In genomic region chr11:10503217-10503616, GRCh38 we compare ENCODE assay signal across 20 cellular contexts. TPM values are rescaled to one million over a fixed set of nuclear protein-coding genes. Genes with fewer than 3 reads are reported as not detected.
A peak's percentile ranks its signal among the peaks of the same experiment; 100 is the strongest.
DNase-seq lines count a peak whose midpoint lies in the region; ATAC-seq, FAIRE-seq and TF ChIP-seq lines count a peak whose summit lies in the region.
"Had no signal": no experiment of that assay in that cellular context is flagged by ENCODE, and none has a peak within 500 bp of the region (broad histone marks: within the 10 kb centered on the region; RNA-seq: fewer than 3 reads in every experiment).

No MANE protein-coding gene starts in this region.

- H3K4me3 Mint-ChIP-seq in IgD-negative memory B cell (peak overlapping the region in 3 of 4 donors; percentile 3 to 70 (median 25)), memory B cell (peak overlapping the region; percentile 11)
- H3K4me3 Mint-ChIP-seq: activated T-cell treated with anti-CD3 and anti-CD28 coated beads, Interleukin-2, amount 50 U/mL, for 72 hours; GM23338; neural progenitor cell; stimulated activated naive CD8-positive, alpha-beta T cell treated with anti-CD3 and anti-CD28 coated beads, Interleukin-15, Interleukin-2, amounts not matched to agents 100 ng/mL and 50 ng/mL, for 24 hours; type B pancreatic cell had no signal

- H3K36me3 Mint-ChIP-seq in IgD-negative memory B cell (peaks cover 7% of the 10 kb centered on the region), memory B cell (peaks cover 33% of the 10 kb centered on the region)

- peaks cover 11 to 18% (median 16%) of the 10 kb centered on the region in 3 donors for H3K4me1 Mint-ChIP-seq in IgD-negative memory B cell
- peaks cover 16% of the 10 kb centered on the region for H3K4me1 Mint-ChIP-seq in memory B cell

- no peak for FAIRE-seq in GM12892 (lab: Jason Lieb, UNC)
- FAIRE-seq: frontal cortex, GM18507 had no signal

- peak overlapping the region; percentile 71 to 95 (median 76) for H3K27ac Mint-ChIP-seq in IgD-negative memory B cell
- peak overlapping the region; percentile 94 for H3K27ac Mint-ChIP-seq in memory B cell
- H3K27ac Mint-ChIP-seq: activated T-cell treated with anti-CD3 and anti-CD28 coated beads, Interleukin-2, amount 50 U/mL, for 72 hours; GM23338; neural progenitor cell; type B pancreatic cell had no signal

- no peaks in the 10 kb centered on the region for H3K9me3 Mint-ChIP-seq in IgD-negative memory B cell
- H3K9me3 Mint-ChIP-seq in memory B cell, result peaks cover 2% of the 10 kb centered on the region
- H3K9me3 Mint-ChIP-seq: activated T-cell treated with anti-CD3 and anti-CD28 coated beads, Interleukin-2, amount 50 U/mL, for 72 hours; GM23338; stimulated activated naive CD8-positive, alpha-beta T cell treated with anti-CD3 and anti-CD28 coated beads, Interleukin-15, Interleukin-2, amounts not matched to agents 100 ng/mL and 50 ng/mL, for 24 hours; type B pancreatic cell had no signal

- ATAC-seq in memory B cell (ENCODE audit: low read depth) (peak; percentile 87), HG03460 (IDR thresholded peaks at IDR 0.05; ENCODE audit: unreplicated experiment) (no peak)
- ATAC-seq: activated T-cell treated with anti-CD3 and anti-CD28 coated beads, Interleukin-2, amount 50 U/mL, for 72 hours; GM23338 had no signal

- TF ChIP-seq POLR2A in GM12892 (IDR thresholded peaks at IDR 0.05; ENCODE audit: low read depth, low read length), result no peak

- peak; percentile 71 to 85 for DNase-seq in AML-193 (lab: John Stamatoyannopoulos, UW)
- DNase-seq in SIG-M5 treated with dmso at 0.1 percent for 504 hours (lab: John Stamatoyannopoulos, UW; ENCODE audit: unreplicated experiment), result peak; percentile 85
- DNase-seq in memory B cell (ENCODE audit: low spot score in 2 of 2), result peak in 1 of 2 donors; percentile 9
- DNase-seq in GM12892 (ENCODE audit: insufficient read length), result no peak
- no peak for DNase-seq in central memory CD4-positive, alpha-beta T cell
- no peak for DNase-seq in 8988T
- DNase-seq: activated T-cell treated with anti-CD3 and anti-CD28 coated beads, Interleukin-2, amount 50 U/mL, for 72 hours; erythroblast; midbrain; NCI-H1436; NCI-H2171; NCI-H748 treated with DMSO at 0.1 percent for 48 hours had no signal

- H3K27me3 Mint-ChIP-seq in IgD-negative memory B cell (no peaks in the 10 kb centered on the region), memory B cell (no peaks in the 10 kb centered on the region)
- H3K27me3 Mint-ChIP-seq: stimulated activated naive CD8-positive, alpha-beta T cell treated with anti-CD3 and anti-CD28 coated beads, Interleukin-15, Interleukin-2, amounts not matched to agents 100 ng/mL and 50 ng/mL, for 24 hours; type B pancreatic cell had no signal

RNA-seq across cellular contexts. Expression of gene RNF141, which starts 37.8 kb away (rescaled TPM):
- polyA plus RNA-seq in IgD-negative memory B cell, result 73.6 TPM
- polyA plus RNA-seq in GM12892 (2012; ENCODE audit: missing spikeins), result 16.7 TPM

RNA-seq across cellular contexts. Expression of gene AMPD3, which starts 48.2 kb away (rescaled TPM):
- polyA plus RNA-seq in IgD-negative memory B cell, result 30.7 TPM
- polyA plus RNA-seq in GM12892 (2012; ENCODE audit: missing spikeins), result 49.2 TPM

Comparison
In these comparisons a context has a peak if more than half of its experiments do, and no peak if none do; other contexts are left out.
1. DNase-seq: peak in AML-193 (2 of 2) and SIG-M5 treated with dmso at 0.1 percent for 504 hours (single experiment); none in GM12892 (single experiment), central memory CD4-positive, alpha-beta T cell (single experiment) and 8988T (single experiment).